ENCODE assay signal across 8 cellular contexts in genomic region chr12:124543052-124543590, GRCh38. TPM values are rescaled to one million over a fixed set of nuclear protein-coding genes. Genes with fewer than 3 reads are reported as not detected.
A peak's percentile ranks its signal among the peaks of the same experiment; 100 is the strongest.
DNase-seq lines count a peak whose midpoint lies in the region; ATAC-seq, FAIRE-seq and TF ChIP-seq lines count a peak whose summit lies in the region.

No MANE protein-coding gene starts in this region.

- peak overlapping the region in 3 of 4 donors; percentile 23 to 56 (median 23) for H3K27ac ChIP-seq in pancreas

- WGBS in pancreas, 2 donors, result 53 to 58% methylated on average over 20 of the region's 20 CpGs

- no peaks in the 10 kb centered on the region for H3K9me3 ChIP-seq in pancreas

- H3K36me3 ChIP-seq in pancreas, result no peaks in the 10 kb centered on the region

- H3K27me3 ChIP-seq in pancreas, result no peaks in the 10 kb centered on the region

- intact Hi-C loops in pancreas (cut with DNase I), result no loop called here

- H3K4me3 ChIP-seq in pancreas, result no peak overlapping the region

- TF ChIP-seq CTCF in pancreas (IDR thresholded peaks at IDR 0.05), result no peak

- FAIRE-seq in pancreas (lab: Jason Lieb, UNC), result no peak

- ATAC-seq in pancreas (peak; percentile 55 to 73 (median 64)), HG02588 (IDR thresholded peaks at IDR 0.05; ENCODE audit: unreplicated experiment) (no peak), GM18867 (IDR thresholded peaks at IDR 0.05; ENCODE audit: unreplicated experiment) (no peak)

- DNase-seq in EH (ENCODE audit: low read depth), result peak; percentile 54
- DNase-seq in NCI-H1417 treated with DMSO at 0.1 percent for 48 hours (lab: John Stamatoyannopoulos, UW), result peak; percentile 36
- DNase-seq in dermis microvascular lymphatic vessel endothelial cell (ENCODE audit: low read depth in 2 of 2), result peak; percentile 74 to 84
- DNase-seq in pancreas, result no peak
- no peak for DNase-seq in activated effector memory CD4-positive, alpha-beta T cell treated with anti-CD3 and anti-CD28 coated beads, Interleukin-2, amount 50 U/mL, for 16 hours
- DNase-seq in stimulated activated CD4-positive, alpha-beta T cell treated with anti-CD3 and anti-CD28 coated beads, Interleukin-15, amount 100 ng/mL, for 24 hours, result no peak

- H3K4me1 ChIP-seq in pancreas, result peaks cover 4 to 12% (median 9%) of the 10 kb centered on the region in 3 donors

RNA-seq across cellular contexts. Expression of gene NCOR2, which starts 24.3 kb away (rescaled TPM):
- total RNA-seq in dermis microvascular lymphatic vessel endothelial cell (10.0 and 19.7 TPM in 2 replicates), pancreas (100 to 1,000 TPM in 3 of 6 donors, 10 to 100 TPM in 3; 97.7 to 148 (median 101) TPM)
- 10 to 100 TPM; 49.6 to 91.6 TPM for polyA plus RNA-seq in pancreas

Comparison
In these comparisons a context has a peak if more than half of its experiments do, and no peak if none do; other contexts are left out.
1. DNase-seq: peak in EH (single experiment), NCI-H1417 treated with DMSO at 0.1 percent for 48 hours (single experiment) and dermis microvascular lymphatic vessel endothelial cell (2 of 2); none in pancreas (0 of 6), activated effector memory CD4-positive, alpha-beta T cell treated with anti-CD3 and anti-CD28 coated beads, Interleukin-2, amount 50 U/mL, for 16 hours (single experiment) and stimulated activated CD4-positive, alpha-beta T cell treated with anti-CD3 and anti-CD28 coated beads, Interleukin-15, amount 100 ng/mL, for 24 hours (single experiment).
2. ATAC-seq: peak in pancreas (4 of 4); none in HG02588 (single experiment) and GM18867 (single experiment).